8 cellular contexts compared by ENCODE assay signal in genomic region chr1:154607748-154608521, GRCh38. TPM values are rescaled to one million over a fixed set of nuclear protein-coding genes. Genes with fewer than 3 reads are reported as not detected.
DNase-seq lines count a peak whose midpoint lies in the region; ATAC-seq and TF ChIP-seq lines count a peak whose summit lies in the region.

TSS of gene ADAR (minus strand) at chr1:154608186. CDS start at chr1:154608006, 180 bp downstream.

- H3K27me3 Mint-ChIP-seq in natural killer cell treated with Interleukin-12 subunit alpha and Interleukin-12 subunit beta and Interleukin-15 and Interleukin-18, amount 100 ng/mL, for 72 hours, result no peaks in the 10 kb centered on the region

- H3K27ac ChIP-seq in RWPE1, result peak within 1 kb of the TSS; percentile 92

- peak within 1 kb of the TSS; percentile 92 for H3K4me3 ChIP-seq in Jurkat, Clone E6-1 (ENCODE audit: low read length)
- H3K4me3 ChIP-seq in fibroblast of mammary gland (ENCODE audit: control insufficient read depth, low read depth, low read length), result peak within 1 kb of the TSS; percentile 82

- H3K27ac Mint-ChIP-seq in natural killer cell treated with Interleukin-12 subunit alpha and Interleukin-12 subunit beta and Interleukin-15 and Interleukin-18, amount 100 ng/mL, for 72 hours, result peak within 1 kb of the TSS; percentile 92

- TF ChIP-seq CTCF in RWPE1 (conservative IDR thresholded peaks at IDR 0.05; ENCODE audit: low read depth), result no peak
- no peak for TF ChIP-seq CTCF in fibroblast of mammary gland (conservative IDR thresholded peaks at IDR 0.05; ENCODE audit: control insufficient read depth, insufficient read depth, low read depth, low read length)

- peak; percentile 93 for DNase-seq in DMS114 treated with DMSO at 0.1 percent for 48 hours (lab: John Stamatoyannopoulos, UW; ENCODE audit: unreplicated experiment)
- DNase-seq in Jurkat, Clone E6-1 (ENCODE audit: low read depth, low spot score), result peak; percentile 97
- DNase-seq in RWPE1 (ENCODE audit: low spot score), result peak; percentile 85
- DNase-seq in activated T-helper 1 cell treated with anti-CD3 and anti-CD28 coated beads, Interleukin-2, amount 50 U/mL, for 16 hours (ENCODE audit: low read depth in 1 of 2, low spot score in 1 of 2), result peak; percentile 69 to 84
- peak; percentile 98 for DNase-seq in fibroblast of mammary gland (ENCODE audit: low read depth)
- peak; percentile 96 for DNase-seq in natural killer cell treated with Interleukin-12 subunit alpha and Interleukin-12 subunit beta and Interleukin-15 and Interleukin-18, amount 100 ng/mL, for 72 hours (ENCODE audit: low spot score)
- DNase-seq in stimulated activated naive CD4-positive, alpha-beta T cell treated with Interleukin-2 at 50 U/mL for 16 hours (lab: John Stamatoyannopoulos, UW), result peak; percentile 91

- ATAC-seq in GM21576 (IDR thresholded peaks at IDR 0.05; ENCODE audit: unreplicated experiment), result peak; percentile 58
- peak; percentile 92 to 98 for ATAC-seq in natural killer cell treated with Interleukin-12 subunit alpha and Interleukin-12 subunit beta and Interleukin-15 and Interleukin-18, amount 100 ng/mL, for 72 hours

- CTCF ChIA-PET in RWPE1 (lab: Yijun Ruan, JAX), result no interaction called here

- H3K9me3 Mint-ChIP-seq in natural killer cell treated with Interleukin-12 subunit alpha and Interleukin-12 subunit beta and Interleukin-15 and Interleukin-18, amount 100 ng/mL, for 72 hours, result no peaks in the 10 kb centered on the region

- POLR2A ChIA-PET in RWPE1 (lab: Yijun Ruan, JAX; ENCODE audit: low non-redundant PET), result no interaction called here

- peaks cover 15% of the 10 kb centered on the region for H3K36me3 Mint-ChIP-seq in natural killer cell treated with Interleukin-12 subunit alpha and Interleukin-12 subunit beta and Interleukin-15 and Interleukin-18, amount 100 ng/mL, for 72 hours

- peaks cover 61 to 62% of the 10 kb centered on the region in 2 donors for H3K4me1 Mint-ChIP-seq in natural killer cell treated with Interleukin-12 subunit alpha and Interleukin-12 subunit beta and Interleukin-15 and Interleukin-18, amount 100 ng/mL, for 72 hours (ENCODE audit: low read depth in 2 of 2)

- H3K4me3 Mint-ChIP-seq in natural killer cell treated with Interleukin-12 subunit alpha and Interleukin-12 subunit beta and Interleukin-15 and Interleukin-18, amount 100 ng/mL, for 72 hours, result peak within 1 kb of the TSS; percentile 98

RNA-seq across cellular contexts. Expression of gene ADAR, which starts in this region (rescaled TPM):
- 85.5 TPM for polyA plus RNA-seq in Jurkat, Clone E6-1 (2012; ENCODE audit: insufficient read depth, insufficient read length)
- total RNA-seq in natural killer cell treated with Interleukin-12 subunit alpha and Interleukin-12 subunit beta and Interleukin-15 and Interleukin-18, amount 100 ng/mL, for 72 hours, result 100 to 1,000 TPM; 232 to 257 TPM

Comparison
In these comparisons a context has a peak if more than half of its experiments do, and no peak if none do; other contexts are left out.
1. Peak in every context shown above with its lines: DNase-seq, ATAC-seq, H3K4me3 ChIP-seq and H3K27ac ChIP-seq.